Comparison of ENCODE assay signal across 16 cellular contexts in genomic region chr4:2390780-2391490, GRCh38. TPM values are rescaled to one million over a fixed set of nuclear protein-coding genes. Genes with fewer than 3 reads are reported as not detected.
A peak's percentile ranks its signal among the peaks of the same experiment; 100 is the strongest.
DNase-seq lines count a peak whose midpoint lies in the region; ATAC-seq, FAIRE-seq and TF ChIP-seq lines count a peak whose summit lies in the region.
"Had no signal": no experiment of that assay in that cellular context is flagged by ENCODE, and none has a peak within 500 bp of the region (broad histone marks: within the 10 kb centered on the region; RNA-seq: fewer than 3 reads in every experiment).

No MANE protein-coding gene starts in this region.

- peak; percentile 16 for DNase-seq in NCI-H146 (lab: John Stamatoyannopoulos, UW)
- DNase-seq in NCI-H146 treated with DMSO at 0.1 percent for 48 hours (lab: John Stamatoyannopoulos, UW; ENCODE audit: unreplicated experiment): no peak
- peak; percentile 13 for DNase-seq in NCI-H69 (lab: John Stamatoyannopoulos, UW)
- DNase-seq in effector memory CD8-positive, alpha-beta T cell: no peak
- DNase-seq in osteoblast (ENCODE audit: insufficient read length, low spot score, missing footprints): peak; percentile 17
- no peak for DNase-seq in GM12891 (ENCODE audit: insufficient read length, low spot score)
- no peak for DNase-seq in NCI-H2029 treated with DMSO at 0.1 percent for 48 hours (lab: John Stamatoyannopoulos, UW)
- no peak for DNase-seq in kidney tubule cell (ENCODE audit: low spot score)
- DNase-seq: activated CD4-positive, alpha-beta T cell treated with anti-CD3 and anti-CD28 coated beads, Interleukin-2, amount 50 U/mL, for 1 hour; NCI-H2171 had no signal

- H3K4me2 ChIP-seq in osteoblast (ENCODE audit: insufficient read depth, low read length): no peak overlapping the region
- H3K4me2 ChIP-seq: A549, KMS-11 had no signal

- H3K4me3 Mint-ChIP-seq in effector memory CD8-positive, alpha-beta T cell: no peak overlapping the region
- H3K4me3 Mint-ChIP-seq: activated T-helper 17 cell treated with anti-CD3 and anti-CD28 coated beads, Interleukin-2, amount 50 U/mL, for 72 hours had no signal

- no peak for TF ChIP-seq CTCF in osteoblast (IDR thresholded peaks at IDR 0.05; ENCODE audit: extremely low read depth, low read depth, low read length)

- H3K4me1 ChIP-seq in osteoblast (ENCODE audit: insufficient read depth, low read length): peaks cover 3% of the 10 kb centered on the region
- H3K4me1 ChIP-seq: A549 had no signal

- no peak overlapping the region for H2AFZ ChIP-seq in osteoblast (ENCODE audit: low read length)

- peaks cover 51% of the 10 kb centered on the region for H3K36me3 Mint-ChIP-seq in effector memory CD8-positive, alpha-beta T cell (ENCODE audit: insufficient read depth)

- no peak overlapping the region for H3K27ac ChIP-seq in osteoblast (ENCODE audit: low read depth, low read length)
- H3K27ac ChIP-seq: A549, KMS-11 had no signal

- no peaks in the 10 kb centered on the region for H3K36me3 ChIP-seq in osteoblast (ENCODE audit: insufficient read depth, low read length)

- ATAC-seq in effector memory CD8-positive, alpha-beta T cell (replicated peaks): no peak
- ATAC-seq: A549; activated T-helper 17 cell treated with anti-CD3 and anti-CD28 coated beads, Interleukin-2, amount 50 U/mL, for 72 hours had no signal

- H4K20me1 ChIP-seq in osteoblast (ENCODE audit: insufficient read depth, low read length): no peaks in the 10 kb centered on the region

- no peaks in the 10 kb centered on the region for H3K79me2 ChIP-seq in osteoblast (ENCODE audit: insufficient read depth, low read length)

- H3K4me1 Mint-ChIP-seq in effector memory CD8-positive, alpha-beta T cell (ENCODE audit: low read depth in 2 of 2): peaks cover 45 to 59% of the 10 kb centered on the region in 2 donors

- TF ChIP-seq POLR2A in GM12891 (IDR thresholded peaks at IDR 0.05; ENCODE audit: low read depth, low read length): no peak

- H3K27me3 Mint-ChIP-seq in effector memory CD8-positive, alpha-beta T cell: no peaks in the 10 kb centered on the region
- H3K27me3 Mint-ChIP-seq: activated T-helper 17 cell treated with anti-CD3 and anti-CD28 coated beads, Interleukin-2, amount 50 U/mL, for 72 hours had no signal

- no peak for FAIRE-seq in GM12891 (lab: Jason Lieb, UNC)
- FAIRE-seq: A549, D721Med had no signal

- H3K27ac Mint-ChIP-seq in effector memory CD8-positive, alpha-beta T cell: peak overlapping the region; percentile 54 to 87
- H3K27ac Mint-ChIP-seq: activated T-helper 17 cell treated with anti-CD3 and anti-CD28 coated beads, Interleukin-2, amount 50 U/mL, for 72 hours had no signal

- H3K9me3 Mint-ChIP-seq in effector memory CD8-positive, alpha-beta T cell: no peaks in the 10 kb centered on the region
- H3K9me3 Mint-ChIP-seq: activated T-helper 17 cell treated with anti-CD3 and anti-CD28 coated beads, Interleukin-2, amount 50 U/mL, for 72 hours had no signal

- peaks cover 36% of the 10 kb centered on the region for H3K27me3 ChIP-seq in osteoblast (ENCODE audit: insufficient read depth, low read length)
- H3K27me3 ChIP-seq: dorsolateral prefrontal cortex had no signal

- H3K4me3 ChIP-seq in osteoblast (ENCODE audit: insufficient read depth, low read length): no peak overlapping the region
- H3K4me3 ChIP-seq: A549, dorsolateral prefrontal cortex had no signal

- no peaks in the 10 kb centered on the region for H3K9me3 ChIP-seq in osteoblast (ENCODE audit: low read depth, low read length)
- H3K9me3 ChIP-seq: A549 had no signal

TF ChIP-seq in GM12891, 5 proteins besides CTCF, POLR2A, EP300 and RAD21:
- no peak for TF ChIP-seq POLR2AphosphoS5 (IDR thresholded peaks at IDR 0.05; ENCODE audit: low read depth, low read length)
- TF ChIP-seq TAF1 (IDR thresholded peaks at IDR 0.05; ENCODE audit: low read depth, low read length): no peak
- no peak for TF ChIP-seq PAX5 (IDR thresholded peaks at IDR 0.05; ENCODE audit: insufficient read depth, low read length, severe bottlenecking)
- no peak for TF ChIP-seq SPI1 (IDR thresholded peaks at IDR 0.05; ENCODE audit: low read depth, low read length)
- TF ChIP-seq POU2F2 (IDR thresholded peaks at IDR 0.05; ENCODE audit: low read depth, low read length): no peak

RNA-seq across cellular contexts. Expression of gene ZFYVE28, which starts 27.5 kb away (rescaled TPM):
- total RNA-seq in osteoblast: 9.7 and 10.5 TPM in 2 replicates
- polyA plus RNA-seq in GM12891 (2012; ENCODE audit: low read depth, missing spikeins): 0.36 TPM

RNA-seq across cellular contexts. Expression of gene CFAP99, which starts 27.8 kb away (rescaled TPM):
- under 0.01 TPM in 2 replicates for total RNA-seq in osteoblast
- not detected for polyA plus RNA-seq in GM12891 (2012; ENCODE audit: low read depth, missing spikeins)
- total RNA-seq: T-helper 2 cell treated with Interferon-gamma antibody and Interleukin-4, amounts not matched to agents 100 ng/mL and 5 ng/mL, for 36 hours had no signal

Comparison
In these comparisons a context has a peak if more than half of its experiments do, and no peak if none do; other contexts are left out.
1. DNase-seq: peak in NCI-H146 (single experiment), NCI-H69 (single experiment) and osteoblast (single experiment); none in NCI-H146 treated with DMSO at 0.1 percent for 48 hours (single experiment), effector memory CD8-positive, alpha-beta T cell (0 of 3), GM12891 (single experiment), NCI-H2029 treated with DMSO at 0.1 percent for 48 hours (single experiment) and kidney tubule cell (single experiment).